ENCODE assay signal across 1 cellular context in genomic region chr2:9001229-9001628, GRCh38.
TF ChIP-seq lines count a peak whose summit lies in the region.

No MANE protein-coding gene starts in this region.

TF ChIP-seq in K562, 482 proteins besides CTCF, POLR2A, EP300 and RAD21 (continued from another document):
- TF ChIP-seq ATF3 (IDR thresholded peaks at IDR 0.05) = peak; percentile 39; the same call in 1 of the 2 replicates
- TF ChIP-seq ATF3 (CRISPR knock-in tag; conservative IDR thresholded peaks at IDR 0.05) = no peak
- no peak for TF ChIP-seq TSC22D4 (tag; IDR thresholded peaks at IDR 0.05)
- TF ChIP-seq FOSL1 (tag; conservative IDR thresholded peaks at IDR 0.05) = 0 out of 2 replicates have a peak, but pooled peaks have one; percentile 18
- TF ChIP-seq ETV6 (IDR thresholded peaks at IDR 0.05; ENCODE audit: borderline replicate concordance in 1 of 2, low read depth in 2 of 2, low read length in 1 of 2) = no peak
- TF ChIP-seq ETV6 (CRISPR knock-in tag; IDR thresholded peaks at IDR 0.05; ENCODE audit: borderline replicate concordance) = no peak
- TF ChIP-seq, protein P1, sequence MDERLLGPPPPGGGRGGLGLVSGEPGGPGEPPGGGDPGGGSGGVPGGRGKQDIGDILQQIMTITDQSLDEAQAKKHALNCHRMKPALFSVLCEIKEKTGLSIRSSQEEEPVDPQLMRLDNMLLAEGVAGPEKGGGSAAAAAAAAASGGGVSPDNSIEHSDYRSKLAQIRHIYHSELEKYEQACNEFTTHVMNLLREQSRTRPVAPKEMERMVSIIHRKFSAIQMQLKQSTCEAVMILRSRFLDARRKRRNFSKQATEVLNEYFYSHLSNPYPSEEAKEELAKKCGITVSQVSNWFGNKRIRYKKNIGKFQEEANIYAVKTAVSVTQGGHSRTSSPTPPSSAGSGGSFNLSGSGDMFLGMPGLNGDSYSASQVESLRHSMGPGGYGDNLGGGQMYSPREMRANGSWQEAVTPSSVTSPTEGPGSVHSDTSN (CRISPR knock-in tag; IDR thresholded peaks at IDR 0.05; ENCODE audit: low read depth) = no peak
- TF ChIP-seq, protein P1 (tag; conservative IDR thresholded peaks at IDR 0.05; ENCODE audit: low read depth) = no peak
- peak; percentile 19 for TF ChIP-seq TAF9B (IDR thresholded peaks at IDR 0.05; ENCODE audit: partially characterized antibody)
- TF ChIP-seq CREM (IDR thresholded peaks at IDR 0.05; ENCODE audit: low read depth) = 0 out of 2 replicates have a peak, but pooled peaks have one; percentile 22
- TF ChIP-seq BHLHE40 (IDR thresholded peaks at IDR 0.05; ENCODE audit: low read length) = 0 out of 2 replicates have a peak, but pooled peaks have one; percentile 7
- no peak for TF ChIP-seq NCOA6 (IDR thresholded peaks at IDR 0.05)
- TF ChIP-seq CREB1 (IDR thresholded peaks at IDR 0.05) = 0 out of 2 replicates have a peak, but pooled peaks have one; percentile 4
- no peak for TF ChIP-seq CREB1 (CRISPR knock-in tag; IDR thresholded peaks at IDR 0.05)
- TF ChIP-seq HDAC1 (IDR thresholded peaks at IDR 0.05) = 0 out of 4 replicates have a peak, but pooled peaks of 1 of the 2 experiments have one; percentile 27
- no peak for TF ChIP-seq E2F6 (IDR thresholded peaks at IDR 0.05; ENCODE audit: borderline replicate concordance in 1 of 2, extremely low read depth in 1 of 2, insufficient read depth in 1 of 2, insufficient read length in 1 of 2, low read depth in 1 of 2, low read length in 1 of 2, poor library complexity in 1 of 2, severe bottlenecking in 1 of 2)
- 0 out of 4 replicates have a peak, but pooled peaks of 1 of the 2 experiments have one; percentile 18 for TF ChIP-seq FOXK2 (conservative IDR thresholded peaks at IDR 0.05 in 1 of 2, IDR thresholded peaks at IDR 0.05 in 1 of 2; ENCODE audit: low read depth in 2 of 2)
- TF ChIP-seq FOXJ2 (tag; IDR thresholded peaks at IDR 0.05) = 0 out of 2 replicates have a peak, but pooled peaks have one; percentile 22
- peak; percentile 30; the same call in 1 of the 2 replicates for TF ChIP-seq EP400 (IDR thresholded peaks at IDR 0.05)
